ENCODE assay signal across 8 cellular contexts in the genomic region with DNA sequence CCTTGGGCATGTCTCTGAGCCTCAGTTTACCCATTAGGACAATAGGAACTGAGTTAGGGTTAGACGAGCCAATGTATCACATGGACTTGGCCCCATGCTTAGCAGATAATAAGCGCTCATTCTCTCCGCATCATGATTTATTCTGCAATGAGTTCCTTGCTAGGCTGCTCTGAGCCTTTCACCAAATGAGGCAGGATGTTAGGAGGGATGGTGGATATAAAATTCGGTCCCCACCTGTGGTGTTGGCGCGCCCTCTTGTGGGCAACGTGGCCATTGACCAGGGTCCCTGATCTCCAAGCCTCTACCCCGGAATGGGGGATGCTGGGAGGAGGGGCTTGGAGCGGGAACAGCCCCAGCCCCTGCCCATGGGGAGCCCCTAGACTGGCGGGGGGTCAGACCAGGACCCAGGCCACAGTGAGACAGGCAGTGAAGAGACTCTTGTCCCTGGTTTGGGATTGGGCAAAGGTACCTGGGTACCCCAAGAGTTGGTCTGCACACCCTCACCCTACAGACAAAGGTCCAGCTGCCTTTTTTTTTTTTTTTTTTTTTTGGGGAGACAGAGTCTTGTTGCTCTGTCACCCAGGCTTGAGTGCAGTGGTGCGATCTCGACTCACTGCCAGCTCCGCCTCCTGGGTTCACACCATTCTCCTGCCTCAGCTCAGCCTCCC. TPM values are rescaled to one million over a fixed set of nuclear protein-coding genes. Genes with fewer than 3 reads are reported as not detected.
A peak's percentile ranks its signal among the peaks of the same experiment; 100 is the strongest.
DNase-seq lines count a peak whose midpoint lies in the region; ATAC-seq and TF ChIP-seq lines count a peak whose summit lies in the region.

No MANE protein-coding gene starts in this region.

- H3K9me3 Mint-ChIP-seq in naive thymus-derived CD8-positive, alpha-beta T cell: no peaks in the 10 kb centered on the region
- peaks cover 9% of the 10 kb centered on the region for H3K9me3 Mint-ChIP-seq in stimulated activated memory B cell treated with anti-CD40 and anti-IgM and Interleukin-4, amounts not matched to agents 10 μg/mL and 1 μg/mL and 100 μg/mL, for 72 hours

- H3K4me3 Mint-ChIP-seq in naive thymus-derived CD8-positive, alpha-beta T cell: no peak overlapping the region
- no peak overlapping the region for H3K4me3 Mint-ChIP-seq in stimulated activated memory B cell treated with anti-CD40 and anti-IgM and Interleukin-4, amounts not matched to agents 10 μg/mL and 1 μg/mL and 100 μg/mL, for 72 hours

- peaks cover 1 to 25% (median 13%) of the 10 kb centered on the region in 4 donors for H3K4me1 Mint-ChIP-seq in naive thymus-derived CD8-positive, alpha-beta T cell
- H3K4me1 Mint-ChIP-seq in stimulated activated memory B cell treated with anti-CD40 and anti-IgM and Interleukin-4, amounts not matched to agents 10 μg/mL and 1 μg/mL and 100 μg/mL, for 72 hours: peaks cover 11% of the 10 kb centered on the region

- ATAC-seq in esophagus mucosa (peak; percentile 67), GM21515 (IDR thresholded peaks at IDR 0.05; ENCODE audit: unreplicated experiment) (no peak)
- peak; percentile 94 to 97 for ATAC-seq in naive thymus-derived CD8-positive, alpha-beta T cell
- peak; percentile 89 for ATAC-seq in stimulated activated memory B cell treated with anti-CD40 and anti-IgM and Interleukin-4, amounts not matched to agents 10 μg/mL and 1 μg/mL and 100 μg/mL, for 72 hours

- no peaks in the 10 kb centered on the region for H3K27me3 Mint-ChIP-seq in naive thymus-derived CD8-positive, alpha-beta T cell
- H3K27me3 Mint-ChIP-seq in stimulated activated memory B cell treated with anti-CD40 and anti-IgM and Interleukin-4, amounts not matched to agents 10 μg/mL and 1 μg/mL and 100 μg/mL, for 72 hours: no peaks in the 10 kb centered on the region

- peak overlapping the region in 5 of 10 donors; percentile 3 to 77 (median 33) for H3K27ac Mint-ChIP-seq in naive thymus-derived CD8-positive, alpha-beta T cell
- no peak overlapping the region for H3K27ac Mint-ChIP-seq in stimulated activated memory B cell treated with anti-CD40 and anti-IgM and Interleukin-4, amounts not matched to agents 10 μg/mL and 1 μg/mL and 100 μg/mL, for 72 hours

- DNase-seq in DMS 273 (lab: John Stamatoyannopoulos, UW; ENCODE audit: unreplicated experiment) (peak; percentile 92), HuH-7.5 (ENCODE audit: low spot score) (peak; percentile 93), activated T-cell treated with anti-CD3 and anti-CD28 coated beads for 48 hours (ENCODE audit: low read depth) (peak; percentile 76)
- peak; percentile 65 to 89 (median 82) for DNase-seq in naive thymus-derived CD8-positive, alpha-beta T cell

- POLR2A ChIA-PET in naive thymus-derived CD8-positive, alpha-beta T cell (lab: Charles Lee): interaction anchor here (0.7 kb wide), 2 partner anchors 58 to 93 kb away, joined by 3 read pairs; no protein-coding TSS in a partner anchor

- H3K36me3 Mint-ChIP-seq in naive thymus-derived CD8-positive, alpha-beta T cell: peaks cover 0 to 17% (median 3%) of the 10 kb centered on the region in 3 donors
- H3K36me3 Mint-ChIP-seq in stimulated activated memory B cell treated with anti-CD40 and anti-IgM and Interleukin-4, amounts not matched to agents 10 μg/mL and 1 μg/mL and 100 μg/mL, for 72 hours: peaks cover 37% of the 10 kb centered on the region

TF ChIP-seq in PFSK-1, 5 proteins besides CTCF, POLR2A, EP300 and RAD21:
- TF ChIP-seq POLR2AphosphoS5 (IDR thresholded peaks at IDR 0.05; ENCODE audit: low read depth, low read length) (no peak), FOXP2 (optimal IDR thresholded peaks at IDR 0.05; ENCODE audit: borderline replicate concordance, extremely low read depth, extremely low read length, insufficient read depth) (peak; percentile 30)
- TF ChIP-seq, protein P1, sequence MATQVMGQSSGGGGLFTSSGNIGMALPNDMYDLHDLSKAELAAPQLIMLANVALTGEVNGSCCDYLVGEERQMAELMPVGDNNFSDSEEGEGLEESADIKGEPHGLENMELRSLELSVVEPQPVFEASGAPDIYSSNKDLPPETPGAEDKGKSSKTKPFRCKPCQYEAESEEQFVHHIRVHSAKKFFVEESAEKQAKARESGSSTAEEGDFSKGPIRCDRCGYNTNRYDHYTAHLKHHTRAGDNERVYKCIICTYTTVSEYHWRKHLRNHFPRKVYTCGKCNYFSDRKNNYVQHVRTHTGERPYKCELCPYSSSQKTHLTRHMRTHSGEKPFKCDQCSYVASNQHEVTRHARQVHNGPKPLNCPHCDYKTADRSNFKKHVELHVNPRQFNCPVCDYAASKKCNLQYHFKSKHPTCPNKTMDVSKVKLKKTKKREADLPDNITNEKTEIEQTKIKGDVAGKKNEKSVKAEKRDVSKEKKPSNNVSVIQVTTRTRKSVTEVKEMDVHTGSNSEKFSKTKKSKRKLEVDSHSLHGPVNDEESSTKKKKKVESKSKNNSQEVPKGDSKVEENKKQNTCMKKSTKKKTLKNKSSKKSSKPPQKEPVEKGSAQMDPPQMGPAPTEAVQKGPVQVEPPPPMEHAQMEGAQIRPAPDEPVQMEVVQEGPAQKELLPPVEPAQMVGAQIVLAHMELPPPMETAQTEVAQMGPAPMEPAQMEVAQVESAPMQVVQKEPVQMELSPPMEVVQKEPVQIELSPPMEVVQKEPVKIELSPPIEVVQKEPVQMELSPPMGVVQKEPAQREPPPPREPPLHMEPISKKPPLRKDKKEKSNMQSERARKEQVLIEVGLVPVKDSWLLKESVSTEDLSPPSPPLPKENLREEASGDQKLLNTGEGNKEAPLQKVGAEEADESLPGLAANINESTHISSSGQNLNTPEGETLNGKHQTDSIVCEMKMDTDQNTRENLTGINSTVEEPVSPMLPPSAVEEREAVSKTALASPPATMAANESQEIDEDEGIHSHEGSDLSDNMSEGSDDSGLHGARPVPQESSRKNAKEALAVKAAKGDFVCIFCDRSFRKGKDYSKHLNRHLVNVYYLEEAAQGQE (IDR thresholded peaks at IDR 0.05; ENCODE audit: insufficient read depth in 1 of 2, low read depth in 2 of 2, low read length in 2 of 2): no peak

RNA-seq across cellular contexts. Expression of gene CERS4, which starts 43.9 kb away (rescaled TPM):
- polyA plus RNA-seq in PFSK-1 (2012; ENCODE audit: insufficient read length, low read depth): 29.6 TPM
- total RNA-seq in esophagus mucosa: 84.8 TPM
- 10 to 100 TPM; 26.2 to 31.7 TPM for total RNA-seq in naive thymus-derived CD8-positive, alpha-beta T cell
- 1 to 10 TPM; 5.4 to 8.0 (median 7.9) TPM for polyA plus RNA-seq in naive thymus-derived CD8-positive, alpha-beta T cell

RNA-seq across cellular contexts. Expression of gene CD320, which starts 55.1 kb away (rescaled TPM):
- polyA plus RNA-seq in PFSK-1 (2012; ENCODE audit: insufficient read length, low read depth): 154 TPM
- total RNA-seq in esophagus mucosa: 12.0 TPM
- 10 to 100 TPM; 33.9 to 34.4 TPM for total RNA-seq in naive thymus-derived CD8-positive, alpha-beta T cell
- 10 to 100 TPM; 51.9 to 58.0 (median 56.8) TPM for polyA plus RNA-seq in naive thymus-derived CD8-positive, alpha-beta T cell
